28 cellular contexts compared by ENCODE assay signal in the genomic region with DNA sequence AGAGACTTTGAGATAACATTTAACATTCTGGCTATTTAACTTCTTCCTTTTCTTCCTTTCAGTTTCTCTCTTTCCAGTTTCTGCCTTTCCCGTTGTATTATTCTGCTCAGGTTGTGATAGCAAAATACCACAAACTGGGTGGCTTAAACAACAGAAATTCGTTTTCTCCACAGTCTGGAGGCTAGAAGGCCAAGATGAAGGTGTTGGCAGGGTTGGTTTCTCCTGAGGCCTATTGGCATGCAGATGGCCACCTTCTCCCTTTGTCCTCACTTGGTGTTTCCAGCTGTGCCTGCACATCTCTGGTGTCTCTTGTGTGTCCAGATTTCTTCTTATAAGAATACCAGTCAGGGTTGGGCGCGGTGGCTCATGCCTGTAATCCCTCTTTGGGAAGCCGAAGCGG.
"Had no signal": no experiment of that assay in that cellular context is flagged by ENCODE, and none has a peak within 500 bp of the region (broad histone marks: within the 10 kb centered on the region; RNA-seq: fewer than 3 reads in every experiment).

No MANE protein-coding gene starts in this region.

- FAIRE-seq: RCC 7860 had no signal

- H3K4me3 Mint-ChIP-seq: activated CD4-positive, alpha-beta T cell treated with anti-CD3 and anti-CD28 coated beads, Interleukin-2, amount 10 ng/mL, durations not matched to agents 24 days and 14 days; activated CD8-positive, alpha-beta T cell treated with anti-CD3 and anti-CD28 coated beads for 36 hours; activated naive CD4-positive, alpha-beta T cell treated with anti-CD3 and anti-CD28 coated beads, Interleukin-2, amount 50 U/mL, for 24 hours; activated naive CD8-positive, alpha-beta T cell treated with anti-CD3 and anti-CD28 coated beads, Interleukin-2, amount 10 ng/mL, durations not matched to agents 7 days and 5 days; central memory CD8-positive, alpha-beta T cell had no signal

- H3K9me3 ChIP-seq: ascending aorta, MG63 had no signal

- DNase-seq: activated CD4-positive, alpha-beta T cell treated with anti-CD3 and anti-CD28 coated beads, Interleukin-2, amount 10 ng/mL, durations not matched to agents 24 days and 14 days; activated CD4-positive, alpha-beta T cell treated with anti-CD3 and anti-CD28 coated beads, Interleukin-2, amount 50 U/mL, for 4 hours; activated CD8-positive, alpha-beta T cell treated with anti-CD3 and anti-CD28 coated beads for 36 hours; activated gamma-delta T cell; activated naive CD4-positive, alpha-beta T cell treated with Interleukin-2 at 50 U/mL for 16 hours; activated naive CD8-positive, alpha-beta T cell treated with anti-CD3 and anti-CD28 coated beads, Interleukin-2, amount 10 ng/mL, durations not matched to agents 7 days and 5 days; activated T-cell treated with anti-CD3 and anti-CD28 coated beads, Interleukin-2, amount 50 U/mL, for 1 hour; amygdala; Kasumi-1; MG63; NCI-H1048; NCI-H1105 treated with DMSO at 0.1 percent for 48 hours; NCI-H1436; NCI-H1694; NCI-H1930; NCI-H345; NCI-H524 treated with DMSO at 0.1 percent for 48 hours; NK-92 treated with Interleukin-12 subunit alpha and Interleukin-12 subunit beta, amount 100 ng/mL, for 24 hours; PC-9; Right ventricle myocardium superior; T1000; WERI-Rb-1 had no signal

- ATAC-seq: activated CD8-positive, alpha-beta T cell treated with anti-CD3 and anti-CD28 coated beads for 36 hours had no signal

- H3K4me2 ChIP-seq: PC-9 had no signal

- H3K4me3 ChIP-seq: ascending aorta, cardiac muscle cell, MG63, PC-9 had no signal

- H2AFZ ChIP-seq: PC-9 had no signal

- H3K27ac Mint-ChIP-seq: activated CD4-positive, alpha-beta T cell treated with anti-CD3 and anti-CD28 coated beads, Interleukin-2, amount 10 ng/mL, durations not matched to agents 24 days and 14 days; activated CD8-positive, alpha-beta T cell treated with anti-CD3 and anti-CD28 coated beads for 36 hours; activated naive CD4-positive, alpha-beta T cell treated with anti-CD3 and anti-CD28 coated beads, Interleukin-2, amount 50 U/mL, for 24 hours; activated naive CD8-positive, alpha-beta T cell treated with anti-CD3 and anti-CD28 coated beads, Interleukin-2, amount 10 ng/mL, durations not matched to agents 7 days and 5 days; activated T-helper 2 cell treated with anti-CD3 and anti-CD28 coated beads, Interferon-gamma antibody, Interleukin-2, Interleukin-4, amounts not matched to agents 10 μg/mL and 5 μg/mL and 100 μg/mL, durations not matched to agents 14 hours and 24 hours and 36 hours had no signal

- H3K27me3 ChIP-seq: ascending aorta, cardiac muscle cell, MG63 had no signal

- H3K9me3 Mint-ChIP-seq: activated CD4-positive, alpha-beta T cell treated with anti-CD3 and anti-CD28 coated beads, Interleukin-2, amount 10 ng/mL, durations not matched to agents 24 days and 14 days; activated naive CD4-positive, alpha-beta T cell treated with anti-CD3 and anti-CD28 coated beads, Interleukin-2, amount 50 U/mL, for 24 hours; central memory CD8-positive, alpha-beta T cell had no signal

- H3K36me3 ChIP-seq: ascending aorta, cardiac muscle cell, MG63, WERI-Rb-1 had no signal

- H3K27ac ChIP-seq: ascending aorta, cardiac muscle cell, PC-9, WERI-Rb-1 had no signal

- H3K27me3 Mint-ChIP-seq: activated CD4-positive, alpha-beta T cell treated with anti-CD3 and anti-CD28 coated beads, Interleukin-2, amount 10 ng/mL, durations not matched to agents 24 days and 14 days; activated CD8-positive, alpha-beta T cell treated with anti-CD3 and anti-CD28 coated beads for 36 hours; activated naive CD4-positive, alpha-beta T cell treated with anti-CD3 and anti-CD28 coated beads, Interleukin-2, amount 50 U/mL, for 24 hours; activated naive CD8-positive, alpha-beta T cell treated with anti-CD3 and anti-CD28 coated beads, Interleukin-2, amount 10 ng/mL, durations not matched to agents 7 days and 5 days; central memory CD8-positive, alpha-beta T cell had no signal
